ENCODE assay signal across 1 cellular context in genomic region chr11:12182650-12183511, GRCh38.
TF ChIP-seq lines count a peak whose summit lies in the region.

No MANE protein-coding gene starts in this region.

TF ChIP-seq in K562, 482 proteins besides CTCF, POLR2A, EP300 and RAD21 (continued from another document and continues in another):
- TF ChIP-seq KAT2B (IDR thresholded peaks at IDR 0.05; ENCODE audit: low read depth, low read length) (no peak), CBX3 (IDR thresholded peaks at IDR 0.05; ENCODE audit: borderline replicate concordance in 1 of 2, low read length in 2 of 2) (peak in 1 of 2 experiments; percentile 42; a peak in 1 of 3 replicates), ZBTB40 (IDR thresholded peaks at IDR 0.05) (no peak), ZBTB40 (CRISPR knock-in tag; IDR thresholded peaks at IDR 0.05) (no peak), MEF2D (tag; conservative IDR thresholded peaks at IDR 0.05; ENCODE audit: low read depth) (peak; percentile 65; the same call in 1 of the 2 replicates), PHTF2 (CRISPR knock-in tag; IDR thresholded peaks at IDR 0.05) (no peak), TBP (optimal IDR thresholded peaks at IDR 0.05; ENCODE audit: low read depth, low read length) (peak; percentile 10), ZEB2 (IDR thresholded peaks at IDR 0.05) (peak; percentile 85), ZNF830 (CRISPR knock-in tag; IDR thresholded peaks at IDR 0.05) (no peak), ADNP (tag; IDR thresholded peaks at IDR 0.05) (no peak), ZNF512 (tag; IDR thresholded peaks at IDR 0.05) (no peak), ZFP91 (CRISPR knock-in tag; IDR thresholded peaks at IDR 0.05) (no peak), RB1 (IDR thresholded peaks at IDR 0.05; ENCODE audit: low read depth) (no peak), BRD9 (IDR thresholded peaks at IDR 0.05; ENCODE audit: low read depth, partially characterized antibody) (peak; percentile 72), HCFC1 (IDR thresholded peaks at IDR 0.05; ENCODE audit: low read depth, low read length) (no peak), CLOCK (CRISPR knock-in tag; IDR thresholded peaks at IDR 0.05; ENCODE audit: borderline replicate concordance) (no peak), FOXM1 (IDR thresholded peaks at IDR 0.05; ENCODE audit: low read depth) (no peak), FOXM1 (CRISPR knock-in tag; IDR thresholded peaks at IDR 0.05; ENCODE audit: low read depth) (no peak), PYGO2 (tag; IDR thresholded peaks at IDR 0.05) (no peak), THRA (IDR thresholded peaks at IDR 0.05) (no peak), ZSCAN32 (CRISPR knock-in tag; IDR thresholded peaks at IDR 0.05) (no peak), U2AF1 (optimal IDR thresholded peaks at IDR 0.05; ENCODE audit: low read depth, low read length) (no peak), UBTF (IDR thresholded peaks at IDR 0.05; ENCODE audit: borderline replicate concordance in 1 of 2, low read depth in 2 of 2, low read length in 2 of 2) (no peak), HDGF (IDR thresholded peaks at IDR 0.05) (peak; percentile 92), SMARCB1 (IDR thresholded peaks at IDR 0.05; ENCODE audit: insufficient read length, low read depth) (no peak), SRSF3 (IDR thresholded peaks at IDR 0.05; ENCODE audit: insufficient read depth, low read length) (no peak), TRIM28 (IDR thresholded peaks at IDR 0.05) (peak; percentile 58), LEF1 (IDR thresholded peaks at IDR 0.05) (peak; percentile 80), ZNF316 (IDR thresholded peaks at IDR 0.05) (0 out of 2 replicates have a peak, but pooled peaks have one; percentile 3), MAFG (tag; conservative IDR thresholded peaks at IDR 0.05) (peak; percentile 9; the same call in 1 of the 2 replicates), NRF1 (conservative IDR thresholded peaks at IDR 0.05 in 1 of 2, IDR thresholded peaks at IDR 0.05 in 1 of 2) (peak in 1 of 2 experiments; percentile 31; a peak in 1 of 4 replicates), AFF4 (CRISPR knock-in tag; IDR thresholded peaks at IDR 0.05) (no peak), KAT7 (CRISPR knock-in tag; IDR thresholded peaks at IDR 0.05; ENCODE audit: borderline replicate concordance) (0 out of 2 replicates have a peak, but pooled peaks have one; percentile 66), MBD2 (IDR thresholded peaks at IDR 0.05; ENCODE audit: borderline replicate concordance, low read depth) (no peak), ZNF384 (IDR thresholded peaks at IDR 0.05; ENCODE audit: low read depth, low read length) (0 out of 2 replicates have a peak, but pooled peaks have one; percentile 7), SMAD3 (CRISPR knock-in tag; conservative IDR thresholded peaks at IDR 0.05) (no peak)
